Comparison of ENCODE assay signal across 30 cellular contexts in the genomic region with DNA sequence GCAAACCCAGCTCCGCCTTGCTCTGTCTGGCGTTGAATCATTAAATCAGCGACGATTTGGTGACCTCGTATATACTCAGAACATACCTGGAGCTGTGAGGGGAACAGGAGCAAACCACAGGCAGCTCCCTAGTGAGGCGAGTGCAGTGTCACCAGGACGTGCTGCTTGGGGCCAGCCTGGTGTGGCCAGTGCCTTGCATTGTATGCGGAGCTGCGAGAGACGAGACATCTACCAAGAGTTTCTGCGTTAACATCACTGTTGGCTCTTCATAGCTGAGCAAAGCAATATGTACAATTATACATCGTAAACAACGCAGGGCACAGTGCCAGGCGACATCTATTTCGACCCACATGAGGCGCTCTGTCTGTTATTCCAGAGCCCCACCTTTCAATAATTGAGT. TPM values are rescaled to one million over a fixed set of nuclear protein-coding genes. Genes with fewer than 3 reads are reported as not detected.
A peak's percentile ranks its signal among the peaks of the same experiment; 100 is the strongest.
DNase-seq lines count a peak whose midpoint lies in the region; ATAC-seq and TF ChIP-seq lines count a peak whose summit lies in the region.
"Had no signal": no experiment of that assay in that cellular context is flagged by ENCODE, and none has a peak within 500 bp of the region (broad histone marks: within the 10 kb centered on the region; RNA-seq: fewer than 3 reads in every experiment).

No MANE protein-coding gene starts in this region.

- H4K20me1 ChIP-seq in neural progenitor cell (ENCODE audit: low read depth) = no peaks in the 10 kb centered on the region

- DNase-seq in left ventricle myocardium inferior (no peak), right atrium auricular region (ENCODE audit: low spot score) (no peak), esophagus squamous epithelium (lab: John Stamatoyannopoulos, UW) (no peak), neural progenitor cell (ENCODE audit: low spot score) (no peak), T-helper 1 cell (no peak)
- no peak for DNase-seq in stimulated activated CD4-positive, alpha-beta T cell treated with anti-CD3 and anti-CD28 coated beads, Interleukin-12 subunit alpha, Interleukin-12 subunit beta, amount 100 ng/mL, for 4 hours
- DNase-seq in activated CD4-positive, CD25-positive, alpha-beta regulatory T cell treated with anti-CD3 and anti-CD28 coated beads, Interleukin-2, amount 50 U/mL, for 72 hours = no peak
- DNase-seq: activated B cell treated with CpG ODN at 0.5 μM for 24 hours; activated CD4-positive, alpha-beta T cell treated with anti-CD3 and anti-CD28 coated beads, Interleukin-2, amount 50 U/mL, for 1 hour; activated effector memory CD4-positive, alpha-beta T cell treated with anti-CD3 and anti-CD28 coated beads, Interleukin-2, amount 50 U/mL, for 16 hours; activated T-cell treated with anti-CD3 and anti-CD28 coated beads, Interleukin-2, amount 50 U/mL, for 24 hours; cortex of kidney; DMS79 treated with DMSO at 0.1 percent for 48 hours; effector memory CD8-positive, alpha-beta T cell; GDM1; GOT3; HFFc6; NCI-H446 treated with DMSO at 0.1 percent for 48 hours; right cardiac atrium; RPMI8226; stimulated activated CD4-positive, alpha-beta T cell treated with anti-CD3 and anti-CD28 coated beads, Interleukin-2, amount 100 ng/mL, for 48 hours; stomach; T-cell; upper lobe of right lung had no signal

- H3K27ac ChIP-seq in left ventricle myocardium inferior (replicated peaks) (peak overlapping the region; percentile 89), right atrium auricular region (no peak overlapping the region), esophagus squamous epithelium (peak overlapping the region; percentile 83 to 93 (median 86)), neural progenitor cell (no peak overlapping the region)
- H3K27ac ChIP-seq: stomach had no signal

- H3K4me3 Mint-ChIP-seq in neural progenitor cell = no peak overlapping the region
- H3K4me3 Mint-ChIP-seq: activated B cell treated with CpG ODN at 0.5 μM for 24 hours; activated naive CD8-positive, alpha-beta T cell; activated T-cell treated with anti-CD3 and anti-CD28 coated beads, Interleukin-2, amount 50 U/mL, for 24 hours; CD14-positive monocyte; effector memory CD8-positive, alpha-beta T cell; HFFc6; T-cell had no signal

- peaks cover 22% of the 10 kb centered on the region for H3F3A ChIP-seq in neural progenitor cell (ENCODE audit: low read depth)

- no peak for TF ChIP-seq POLR2A in esophagus squamous epithelium (IDR thresholded peaks at IDR 0.05)

- H3K4me1 Mint-ChIP-seq in neural progenitor cell = peaks cover 33% of the 10 kb centered on the region

- H3K36me3 Mint-ChIP-seq in neural progenitor cell = peaks cover 8% of the 10 kb centered on the region
- H3K36me3 Mint-ChIP-seq: IgD-negative memory B cell had no signal

- ATAC-seq in GM21423 (IDR thresholded peaks at IDR 0.05; ENCODE audit: unreplicated experiment) = no peak
- ATAC-seq: effector memory CD8-positive, alpha-beta T cell; right cardiac atrium; T-cell; upper lobe of right lung had no signal

- WGBS in esophagus squamous epithelium, 2 donors = 76 to 81% methylated on average over 15 to 16 of the region's 16 CpGs

- H3K36me3 ChIP-seq in left ventricle myocardium inferior = no peaks in the 10 kb centered on the region
- H3K36me3 ChIP-seq in right atrium auricular region = no peaks in the 10 kb centered on the region
- peaks cover 0 to 29% (median 0%) of the 10 kb centered on the region in 3 donors for H3K36me3 ChIP-seq in esophagus squamous epithelium
- no peaks in the 10 kb centered on the region for H3K36me3 ChIP-seq in neural progenitor cell
- H3K36me3 ChIP-seq: upper lobe of right lung had no signal

- no peak for TF ChIP-seq CTCF in left ventricle myocardium inferior (IDR thresholded peaks at IDR 0.05; ENCODE audit: borderline replicate concordance)
- no peak for TF ChIP-seq CTCF in right atrium auricular region (IDR thresholded peaks at IDR 0.05)
- no peak for TF ChIP-seq CTCF in esophagus squamous epithelium (IDR thresholded peaks at IDR 0.05)
- no peak for TF ChIP-seq CTCF in neural progenitor cell (IDR thresholded peaks at IDR 0.05)

- H3K9me3 Mint-ChIP-seq in neural progenitor cell = no peaks in the 10 kb centered on the region
- H3K9me3 Mint-ChIP-seq: activated B cell treated with CpG ODN at 0.5 μM for 24 hours; activated T-cell treated with anti-CD3 and anti-CD28 coated beads, Interleukin-2, amount 50 U/mL, for 24 hours; effector memory CD8-positive, alpha-beta T cell; HFFc6; IgD-negative memory B cell; T-cell had no signal

- intact Hi-C loops in left ventricle myocardium inferior (cut with micrococcal nuclease) = no loop called here
- intact Hi-C loops in esophagus squamous epithelium (cut with DNase I) = no loop called here

- H3K79me2 ChIP-seq in neural progenitor cell (ENCODE audit: low read depth) = peaks cover 22% of the 10 kb centered on the region

- no peak overlapping the region for H2AFZ ChIP-seq in neural progenitor cell (replicated peaks)

- no peaks in the 10 kb centered on the region for H3K27me3 ChIP-seq in left ventricle myocardium inferior (ENCODE audit: low read depth)
- no peaks in the 10 kb centered on the region for H3K27me3 ChIP-seq in right atrium auricular region
- H3K27me3 ChIP-seq in esophagus squamous epithelium = no peaks in the 10 kb centered on the region
- no peaks in the 10 kb centered on the region for H3K27me3 ChIP-seq in neural progenitor cell
- H3K27me3 ChIP-seq: stomach, upper lobe of right lung had no signal

- H3K9ac ChIP-seq in neural progenitor cell = no peak overlapping the region

- no peak overlapping the region for H3K4me2 ChIP-seq in neural progenitor cell

- H3K27ac Mint-ChIP-seq in neural progenitor cell = peak overlapping the region; percentile 79
- H3K27ac Mint-ChIP-seq: activated B cell treated with CpG ODN at 0.5 μM for 24 hours; activated naive CD8-positive, alpha-beta T cell; activated T-cell treated with anti-CD3 and anti-CD28 coated beads, Interleukin-2, amount 50 U/mL, for 24 hours; effector memory CD8-positive, alpha-beta T cell; HFFc6; IgD-negative memory B cell; T-cell had no signal

- peaks cover 2% of the 10 kb centered on the region for H3K27me3 Mint-ChIP-seq in neural progenitor cell (ENCODE audit: insufficient read depth, low read depth)
- H3K27me3 Mint-ChIP-seq: activated B cell treated with CpG ODN at 0.5 μM for 24 hours; activated naive CD8-positive, alpha-beta T cell; activated T-cell treated with anti-CD3 and anti-CD28 coated beads, Interleukin-2, amount 50 U/mL, for 24 hours; effector memory CD8-positive, alpha-beta T cell; IgD-negative memory B cell; T-cell had no signal

- no peak overlapping the region for H3K4me3 ChIP-seq in left ventricle myocardium inferior
- H3K4me3 ChIP-seq in right atrium auricular region = no peak overlapping the region
- peak overlapping the region; percentile 51 to 65 (median 56) for H3K4me3 ChIP-seq in esophagus squamous epithelium
- no peak overlapping the region for H3K4me3 ChIP-seq in neural progenitor cell
- H3K4me3 ChIP-seq: stomach, upper lobe of right lung had no signal

- H3K4me1 ChIP-seq in left ventricle myocardium inferior (peaks cover 60% of the 10 kb centered on the region), right atrium auricular region (peaks cover 0 to 44% of the 10 kb centered on the region in 2 donors), esophagus squamous epithelium (peaks cover 23 to 89% (median 37%) of the 10 kb centered on the region in 3 donors), neural progenitor cell (peaks cover 31% of the 10 kb centered on the region)

- H3K9me3 ChIP-seq in left ventricle myocardium inferior (replicated peaks) (no peaks in the 10 kb centered on the region), right atrium auricular region (no peaks in the 10 kb centered on the region), esophagus squamous epithelium (no peaks in the 10 kb centered on the region), neural progenitor cell (ENCODE audit: low read depth) (no peaks in the 10 kb centered on the region)
- H3K9me3 ChIP-seq: stomach, upper lobe of right lung had no signal

RNA-seq across cellular contexts. Expression of a gene that starts 27.9 kb away (rescaled TPM):
- total RNA-seq in left ventricle myocardium inferior (50.9 TPM), right atrium auricular region (10 to 100 TPM; 20.9 to 22.2 TPM), esophagus squamous epithelium (100 to 1,000 TPM in 3 of 4 donors, 10 to 100 TPM in 1; 50.1 to 156 (median 117) TPM), neural progenitor cell (ENCODE audit: low replicate concordance) (26.2 and 34.6 TPM in 2 replicates)

RNA-seq across cellular contexts. Expression of a gene that starts 38.3 kb away (rescaled TPM):
- total RNA-seq in left ventricle myocardium inferior (0.80 TPM), right atrium auricular region (1 to 10 TPM; 1.7 to 4.2 TPM), esophagus squamous epithelium (1 to 10 TPM in 1 of 4 donors, under 1 TPM in 3; 0.27 to 2.7 (median 0.92) TPM), neural progenitor cell (ENCODE audit: low replicate concordance) (1.1 and 2.3 TPM in 2 replicates)

RNA-seq across cellular contexts. Expression of a gene that starts 41.8 kb away (rescaled TPM):
- total RNA-seq in left ventricle myocardium inferior (1.5 TPM), right atrium auricular region (100 to 1,000 TPM in 1 of 2 donors, 10 to 100 TPM in 1; 49.3 to 167 TPM), esophagus squamous epithelium (under 1 TPM in 1 of 4 donors, not detected in 3; 0.57 TPM), neural progenitor cell (ENCODE audit: low replicate concordance) (0.19 TPM in 1 of 2 replicates, not detected in the other)
- total RNA-seq: A172, myocyte had no signal

RNA-seq across cellular contexts. Expression of a gene that starts 54.1 kb away (rescaled TPM):
- total RNA-seq in left ventricle myocardium inferior (11.2 TPM), right atrium auricular region (1 to 10 TPM; 5.5 to 6.7 TPM), esophagus squamous epithelium (100 to 1,000 TPM in 1 of 4 donors, 10 to 100 TPM in 3; 38.7 to 114 (median 86.7) TPM), neural progenitor cell (ENCODE audit: low replicate concordance) (23.8 and 36.0 TPM in 2 replicates)

Comparison
In these comparisons a context has a peak if more than half of its experiments do, and no peak if none do; other contexts are left out.
1. H3K27ac ChIP-seq: peak in left ventricle myocardium inferior (single experiment) and esophagus squamous epithelium (4 of 4); none in right atrium auricular region (0 of 2) and neural progenitor cell (single experiment).
2. RNA of a gene that starts 41.8 kb away (total RNA-seq): 49.3 to 167 TPM in right atrium auricular region; 1.5 TPM in left ventricle myocardium inferior (single experiment), 0.57 TPM in esophagus squamous epithelium and 0.19 TPM in neural progenitor cell; every median in the first group is over 10 times any median in the second.
3. H3K4me3 ChIP-seq: peak in esophagus squamous epithelium (4 of 4); none in left ventricle myocardium inferior (single experiment), right atrium auricular region (0 of 2) and neural progenitor cell (single experiment).